Comparison of ENCODE assay signal across 9 cellular contexts in genomic region chr6:38131527-38131965, GRCh38.
DNase-seq lines count a peak whose midpoint lies in the region; ATAC-seq and TF ChIP-seq lines count a peak whose summit lies in the region.
"Had no signal": no experiment of that assay in that cellular context is flagged by ENCODE, and none has a peak within 500 bp of the region (broad histone marks: within the 10 kb centered on the region; RNA-seq: fewer than 3 reads in every experiment).

No MANE protein-coding gene starts in this region.

- TF ChIP-seq POLR2A in heart left ventricle (IDR thresholded peaks at IDR 0.05): no peak

- H3K4me1 Mint-ChIP-seq in activated T-helper 1 cell treated with anti-CD3 and anti-CD28 coated beads, Interleukin-12 subunit alpha, Interleukin-12 subunit beta, Interleukin-2, Interleukin-4 antibody, amounts not matched to agents 30 ng/mL and 10 ng/mL and 1 ng/mL, durations not matched to agents 14 hours and 24 hours and 36 hours (ENCODE audit: low read depth): peaks cover 15% of the 10 kb centered on the region

- H3K4me3 Mint-ChIP-seq in activated T-helper 1 cell treated with anti-CD3 and anti-CD28 coated beads, Interleukin-12 subunit alpha, Interleukin-12 subunit beta, Interleukin-2, Interleukin-4 antibody, amounts not matched to agents 30 ng/mL and 10 ng/mL and 1 ng/mL, durations not matched to agents 14 hours and 24 hours and 36 hours: peak overlapping the region; percentile 61
- H3K4me3 Mint-ChIP-seq: dendritic cell treated with granulocyte-macrophage colony-stimulating factor and Interleukin-4, amounts not matched to agents 40 ng/mL and 50 ng/mL, for 4 days had no signal

- peaks cover 27% of the 10 kb centered on the region for H3K36me3 Mint-ChIP-seq in activated T-helper 1 cell treated with anti-CD3 and anti-CD28 coated beads, Interleukin-12 subunit alpha, Interleukin-12 subunit beta, Interleukin-2, Interleukin-4 antibody, amounts not matched to agents 30 ng/mL and 10 ng/mL and 1 ng/mL, durations not matched to agents 14 hours and 24 hours and 36 hours (ENCODE audit: low read depth)

- intact Hi-C loops in heart left ventricle (cut with DNase I) (no loop called here), left ventricle myocardium inferior (cut with micrococcal nuclease) (no loop called here), left cardiac atrium (cut with DNase I) (no loop called here)
- intact Hi-C loops in activated T-helper 1 cell treated with anti-CD3 and anti-CD28 coated beads, Interleukin-12 subunit alpha, Interleukin-12 subunit beta, Interleukin-2, Interleukin-4 antibody, amounts not matched to agents 30 ng/mL and 10 ng/mL and 1 ng/mL, durations not matched to agents 14 hours and 24 hours and 36 hours (cut with micrococcal nuclease): loop anchor here (1.0 to 10.0 kb wide), 3 partner anchors 73 to 337 kb away; no protein-coding TSS in a partner anchor

- H3K4me1 ChIP-seq in heart left ventricle (peaks cover 0 to 46% (median 15%) of the 10 kb centered on the region in 12 donors), left ventricle myocardium inferior (peaks cover 48% of the 10 kb centered on the region)

- H3K9me3 Mint-ChIP-seq in activated T-helper 1 cell treated with anti-CD3 and anti-CD28 coated beads, Interleukin-12 subunit alpha, Interleukin-12 subunit beta, Interleukin-2, Interleukin-4 antibody, amounts not matched to agents 30 ng/mL and 10 ng/mL and 1 ng/mL, durations not matched to agents 14 hours and 24 hours and 36 hours: no peaks in the 10 kb centered on the region

- DNase-seq in heart left ventricle (no peak), left ventricle myocardium inferior (no peak), left cardiac atrium (no peak), stromal cell of bone marrow (ENCODE audit: low read depth) (peak; percentile 97), DMS153 treated with DMSO at 0.1 percent for 48 hours (lab: John Stamatoyannopoulos, UW; ENCODE audit: unreplicated experiment) (no peak)
- no peak for DNase-seq in activated T-helper 1 cell treated with anti-CD3 and anti-CD28 coated beads, Interleukin-12 subunit alpha, Interleukin-12 subunit beta, Interleukin-2, Interleukin-4 antibody, amounts not matched to agents 30 ng/mL and 10 ng/mL and 1 ng/mL, durations not matched to agents 14 hours and 24 hours and 36 hours (ENCODE audit: low spot score)

- H3K4me3 ChIP-seq in heart left ventricle (no peak overlapping the region), left ventricle myocardium inferior (no peak overlapping the region)

- H3K27me3 ChIP-seq in heart left ventricle (no peaks in the 10 kb centered on the region), left ventricle myocardium inferior (ENCODE audit: low read depth) (no peaks in the 10 kb centered on the region)

- peak overlapping the region; percentile 73 for H3K27ac Mint-ChIP-seq in activated T-helper 1 cell treated with anti-CD3 and anti-CD28 coated beads, Interleukin-12 subunit alpha, Interleukin-12 subunit beta, Interleukin-2, Interleukin-4 antibody, amounts not matched to agents 30 ng/mL and 10 ng/mL and 1 ng/mL, durations not matched to agents 14 hours and 24 hours and 36 hours
- H3K27ac Mint-ChIP-seq: dendritic cell treated with granulocyte-macrophage colony-stimulating factor and Interleukin-4, amounts not matched to agents 40 ng/mL and 50 ng/mL, for 4 days had no signal

- H3K36me3 ChIP-seq in heart left ventricle (peaks cover 0 to 11% (median 0%) of the 10 kb centered on the region in 9 donors), left ventricle myocardium inferior (no peaks in the 10 kb centered on the region)

- H3K9me3 ChIP-seq in heart left ventricle (peaks cover 0 to 8% (median 0%) of the 10 kb centered on the region in 12 donors), left ventricle myocardium inferior (replicated peaks) (no peaks in the 10 kb centered on the region)

- peak overlapping the region in 1 of 12 donors; percentile 37 for H3K27ac ChIP-seq in heart left ventricle
- H3K27ac ChIP-seq in left ventricle myocardium inferior (replicated peaks): no peak overlapping the region

- peak; percentile 34 to 81 (median 72) for ATAC-seq in heart left ventricle
- ATAC-seq in left cardiac atrium: peak; percentile 86 to 88
- no peak for ATAC-seq in GM21390 (IDR thresholded peaks at IDR 0.05; ENCODE audit: unreplicated experiment)
- ATAC-seq in HG02763 (IDR thresholded peaks at IDR 0.05; ENCODE audit: unreplicated experiment): no peak

- TF ChIP-seq CTCF in heart left ventricle (IDR thresholded peaks at IDR 0.05) (no peak), left ventricle myocardium inferior (IDR thresholded peaks at IDR 0.05; ENCODE audit: borderline replicate concordance) (no peak)

- no peaks in the 10 kb centered on the region for H3K27me3 Mint-ChIP-seq in activated T-helper 1 cell treated with anti-CD3 and anti-CD28 coated beads, Interleukin-12 subunit alpha, Interleukin-12 subunit beta, Interleukin-2, Interleukin-4 antibody, amounts not matched to agents 30 ng/mL and 10 ng/mL and 1 ng/mL, durations not matched to agents 14 hours and 24 hours and 36 hours (ENCODE audit: insufficient read depth)
- H3K27me3 Mint-ChIP-seq: dendritic cell treated with granulocyte-macrophage colony-stimulating factor and Interleukin-4, amounts not matched to agents 40 ng/mL and 50 ng/mL, for 4 days had no signal

Comparison
In these comparisons a context has a peak if more than half of its experiments do, and no peak if none do; other contexts are left out.
1. ATAC-seq: peak in heart left ventricle (4 of 4) and left cardiac atrium (2 of 2); none in GM21390 (single experiment) and HG02763 (single experiment).